ENCODE assay signal across 12 cellular contexts in genomic region chr6:97097068-97098047, GRCh38.
DNase-seq lines count a peak whose midpoint lies in the region; ATAC-seq and TF ChIP-seq lines count a peak whose summit lies in the region.
"Had no signal": no experiment of that assay in that cellular context is flagged by ENCODE, and none has a peak within 500 bp of the region (broad histone marks: within the 10 kb centered on the region; RNA-seq: fewer than 3 reads in every experiment).

No MANE protein-coding gene starts in this region.

- ATAC-seq in right cardiac atrium = peak in 1 of 2 donors; percentile 58
- no peak for ATAC-seq in Right ventricle myocardium inferior
- no peak for ATAC-seq in HG02938 (IDR thresholded peaks at IDR 0.05; ENCODE audit: unreplicated experiment)
- ATAC-seq in stimulated activated naive CD8-positive, alpha-beta T cell treated with anti-CD3 and anti-CD28 coated beads, Interleukin-15, Interleukin-2, amounts not matched to agents 100 U/mL and 50 U/mL, for 24 hours = no peak

- no peak overlapping the region for H3K27ac Mint-ChIP-seq in activated T-helper 2 cell treated with anti-CD3 and anti-CD28 coated beads, Interferon-gamma antibody, Interleukin-2, Interleukin-4, amounts not matched to agents 10 μg/mL and 5 μg/mL and 100 μg/mL, durations not matched to agents 14 hours and 24 hours and 36 hours

- H3K4me1 ChIP-seq in right cardiac atrium (ENCODE audit: control insufficient read depth, insufficient read depth, low read length) = no peaks in the 10 kb centered on the region
- H3K4me1 ChIP-seq in sigmoid colon = no peaks in the 10 kb centered on the region

- no peak overlapping the region for H3K27ac ChIP-seq in right cardiac atrium (ENCODE audit: low read length)
- H3K27ac ChIP-seq in layer of hippocampus (ENCODE audit: low read depth, low read length) = peak overlapping the region; percentile 49
- no peak overlapping the region for H3K27ac ChIP-seq in sigmoid colon
- H3K27ac ChIP-seq: hepatocyte had no signal

- peak overlapping the region; percentile 15 for H3K4me3 Mint-ChIP-seq in activated T-helper 2 cell treated with anti-CD3 and anti-CD28 coated beads, Interferon-gamma antibody, Interleukin-2, Interleukin-4, amounts not matched to agents 10 μg/mL and 5 μg/mL and 100 μg/mL, durations not matched to agents 14 hours and 24 hours and 36 hours (ENCODE audit: low read depth)

- intact Hi-C loops in right cardiac atrium (cut with DNase I) (no loop called here), Right ventricle myocardium inferior (cut with DNase I) (no loop called here), sigmoid colon (cut with DNase I) (no loop called here)
- intact Hi-C loops in activated T-helper 2 cell treated with anti-CD3 and anti-CD28 coated beads, Interferon-gamma antibody, Interleukin-2, Interleukin-4, amounts not matched to agents 10 μg/mL and 5 μg/mL and 100 μg/mL, durations not matched to agents 14 hours and 24 hours and 36 hours (cut with micrococcal nuclease) = no loop called here

- H3K9me3 Mint-ChIP-seq in activated T-helper 2 cell treated with anti-CD3 and anti-CD28 coated beads, Interferon-gamma antibody, Interleukin-2, Interleukin-4, amounts not matched to agents 10 μg/mL and 5 μg/mL and 100 μg/mL, durations not matched to agents 14 hours and 24 hours and 36 hours = no peaks in the 10 kb centered on the region

- no peaks in the 10 kb centered on the region for H3K36me3 ChIP-seq in sigmoid colon

- no peaks in the 10 kb centered on the region for H3K36me3 Mint-ChIP-seq in activated T-helper 2 cell treated with anti-CD3 and anti-CD28 coated beads, Interferon-gamma antibody, Interleukin-2, Interleukin-4, amounts not matched to agents 10 μg/mL and 5 μg/mL and 100 μg/mL, durations not matched to agents 14 hours and 24 hours and 36 hours (ENCODE audit: low read depth)

- TF ChIP-seq EP300 in sigmoid colon (IDR thresholded peaks at IDR 0.05) = no peak

- no peaks in the 10 kb centered on the region for H3K27me3 Mint-ChIP-seq in activated T-helper 2 cell treated with anti-CD3 and anti-CD28 coated beads, Interferon-gamma antibody, Interleukin-2, Interleukin-4, amounts not matched to agents 10 μg/mL and 5 μg/mL and 100 μg/mL, durations not matched to agents 14 hours and 24 hours and 36 hours (ENCODE audit: low read depth)

- H3K4me3 ChIP-seq in right cardiac atrium (ENCODE audit: low read length) (peak overlapping the region; percentile 39), sigmoid colon (no peak overlapping the region)
- H3K4me3 ChIP-seq: hepatocyte, lung had no signal

- no peaks in the 10 kb centered on the region for H3K4me1 Mint-ChIP-seq in activated T-helper 2 cell treated with anti-CD3 and anti-CD28 coated beads, Interferon-gamma antibody, Interleukin-2, Interleukin-4, amounts not matched to agents 10 μg/mL and 5 μg/mL and 100 μg/mL, durations not matched to agents 14 hours and 24 hours and 36 hours (ENCODE audit: low read depth)

- WGBS in right cardiac atrium = 57% methylated on average over 14 of the region's 14 CpGs
- 82 to 85% methylated on average over 14 of the region's 14 CpGs for WGBS in sigmoid colon, 2 donors

- H3K9me3 ChIP-seq in right cardiac atrium (ENCODE audit: control insufficient read depth, low read length) = no peaks in the 10 kb centered on the region
- H3K9me3 ChIP-seq in sigmoid colon = no peaks in the 10 kb centered on the region

- TF ChIP-seq POLR2A in sigmoid colon (IDR thresholded peaks at IDR 0.05) = no peak

- no peak for TF ChIP-seq CTCF in sigmoid colon (IDR thresholded peaks at IDR 0.05)

- no peak for DNase-seq in right cardiac atrium
- no peak for DNase-seq in Right ventricle myocardium inferior (ENCODE audit: missing footprints)
- DNase-seq in activated T-helper 2 cell treated with anti-CD3 and anti-CD28 coated beads, Interferon-gamma antibody, Interleukin-2, Interleukin-4, amounts not matched to agents 10 μg/mL and 5 μg/mL and 100 μg/mL, durations not matched to agents 14 hours and 24 hours and 36 hours (ENCODE audit: low spot score) = no peak
- no peak for DNase-seq in NCI-H2107 treated with DMSO at 0.1 percent for 48 hours (lab: John Stamatoyannopoulos, UW; ENCODE audit: unreplicated experiment)
- no peak for DNase-seq in stimulated activated naive CD8-positive, alpha-beta T cell treated with anti-CD3 and anti-CD28 coated beads, Interleukin-15, Interleukin-2, amounts not matched to agents 100 U/mL and 50 U/mL, for 24 hours
- no peak for DNase-seq in sigmoid colon
- DNase-seq: activated T-cell treated with anti-CD3 and anti-CD28 coated beads for 4 hours, NCI-H446 treated with DMSO at 0.1 percent for 48 hours had no signal

- H3K27me3 ChIP-seq in right cardiac atrium (ENCODE audit: control insufficient read depth, insufficient read depth) (no peaks in the 10 kb centered on the region), layer of hippocampus (ENCODE audit: control insufficient read depth, insufficient read depth, low read length) (no peaks in the 10 kb centered on the region), sigmoid colon (no peaks in the 10 kb centered on the region)
- H3K27me3 ChIP-seq: hepatocyte had no signal
